Comparison of ENCODE assay signal across 25 cellular contexts in genomic region chr15:62153228-62153627, GRCh38. TPM values are rescaled to one million over a fixed set of nuclear protein-coding genes. Genes with fewer than 3 reads are reported as not detected.
A peak's percentile ranks its signal among the peaks of the same experiment; 100 is the strongest.
DNase-seq lines count a peak whose midpoint lies in the region; ATAC-seq, FAIRE-seq and TF ChIP-seq lines count a peak whose summit lies in the region.
"Had no signal": no experiment of that assay in that cellular context is flagged by ENCODE, and none has a peak within 500 bp of the region (broad histone marks: within the 10 kb centered on the region; RNA-seq: fewer than 3 reads in every experiment).

No MANE protein-coding gene starts in this region.

- in situ Hi-C loops in GM12878 (cut with MboI), result no loop called here

- no peak for TF ChIP-seq POLR2A in GM12878 (IDR thresholded peaks at IDR 0.05; ENCODE audit: low read depth, low read length)
- no peak for TF ChIP-seq POLR2A in gastroesophageal sphincter (IDR thresholded peaks at IDR 0.05)

- ATAC-seq in RWPE2 (ENCODE audit: low read depth) (peak; percentile 59; the same call in 1 of the 3 replicates), GM12878 (peak; percentile 49; the same call in 1 of the 3 replicates), gastroesophageal sphincter (no peak)
- ATAC-seq: PC-3, psoas muscle had no signal

- no TSS peak for BruUV-seq in GM12878 (replicated peaks; lab: Mats Ljungman, UMichigan)

- H2AFZ ChIP-seq in GM12878 (ENCODE audit: control insufficient read depth, low read depth, low read length), result no peak overlapping the region

- no peak overlapping the region for H3K9ac ChIP-seq in GM12878 (ENCODE audit: control insufficient read depth, insufficient read depth, low read length)

- H3K36me3 ChIP-seq in RWPE2 (ENCODE audit: low read depth), result no peaks in the 10 kb centered on the region
- no peaks in the 10 kb centered on the region for H3K36me3 ChIP-seq in GM12878 (ENCODE audit: control insufficient read depth in 2 of 2, insufficient read depth in 2 of 2, low read length in 1 of 2)
- no peaks in the 10 kb centered on the region for H3K36me3 ChIP-seq in gastroesophageal sphincter
- H3K36me3 ChIP-seq: cardiac muscle cell, neutrophil, uterus had no signal

- H3K9me3 ChIP-seq in RWPE2 (ENCODE audit: severe bottlenecking), result peaks cover 3% of the 10 kb centered on the region
- no peaks in the 10 kb centered on the region; the same call in 2 of the 3 replicates for H3K9me3 ChIP-seq in GM12878 (replicated peaks; ENCODE audit: control insufficient read depth, insufficient read depth, low read length)
- H3K9me3 ChIP-seq in gastroesophageal sphincter, result peaks cover 0 to 6% (median 0%) of the 10 kb centered on the region in 3 donors
- H3K9me3 ChIP-seq: neutrophil, psoas muscle, testis, uterus had no signal

- TF ChIP-seq EP300 in GM12878 (IDR thresholded peaks at IDR 0.05; ENCODE audit: borderline replicate concordance in 1 of 2, control insufficient read depth in 1 of 2, low read depth in 2 of 2, low read length in 2 of 2) (no peak), gastroesophageal sphincter (IDR thresholded peaks at IDR 0.05) (no peak)

- H3K79me2 ChIP-seq in GM12878 (ENCODE audit: control insufficient read depth, insufficient read depth, low read length), result no peaks in the 10 kb centered on the region

- TF ChIP-seq RAD21 in GM12878 (IDR thresholded peaks at IDR 0.05; ENCODE audit: insufficient read depth, low read depth, low read length), result no peak

- no peak overlapping the region for H3K4me2 ChIP-seq in GM12878 (ENCODE audit: control insufficient read depth, insufficient read depth)

- FAIRE-seq in GM12878 (lab: Jason Lieb, UNC), result no peak
- FAIRE-seq: H54 had no signal

- WGBS in GM12878 (ENCODE audit: insufficient coverage, insufficient replicate concordance, low lambda C conversion rate, missing lambda C conversion rate), result 0% methylated on average over 4 of the region's 4 CpGs
- 56 to 87% methylated on average over 3 to 4 of the region's 4 CpGs for WGBS in gastroesophageal sphincter (ENCODE audit: low coverage in 1 of 2), 2 donors

- CTCF ChIA-PET in GM12878 (lab: Yijun Ruan, JAX), result interaction anchor here (1.1 kb wide), 1 partner anchor 11 kb away, joined by 3 read pairs; no protein-coding TSS in a partner anchor

- intact Hi-C loops in GM12878 (cut with micrococcal nuclease; ENCODE audit: unreplicated experiment), result no loop called here

- RAD21 ChIA-PET in GM12878 (lab: Charles Lee; ENCODE audit: unreplicated experiment), result no interaction called here

- no peak for TF ChIP-seq CTCF in RWPE2 (IDR thresholded peaks at IDR 0.05; ENCODE audit: poor library complexity, severe bottlenecking)
- no peak for TF ChIP-seq CTCF in GM12878 (IDR thresholded peaks at IDR 0.05 in 2 of 3, conservative IDR thresholded peaks at IDR 0.05 in 1 of 3; ENCODE audit: control insufficient read depth in 2 of 3, extremely low read depth in 1 of 3, insufficient read depth in 1 of 3, low read depth in 3 of 3, low read length in 3 of 3)
- TF ChIP-seq CTCF in gastroesophageal sphincter (IDR thresholded peaks at IDR 0.05), result no peak

- SMC1A ChIA-PET in GM12878 (lab: Charles Lee; ENCODE audit: uncharacterized antibody, unreplicated experiment), result interaction anchor here (1.4 kb wide), 1 partner anchor 11 kb away, joined by 3 read pairs; no protein-coding TSS in a partner anchor

- POLR2A ChIA-PET in GM12878 (lab: Charles Lee), result no interaction called here

- no peak overlapping the region for H3K4me3 ChIP-seq in RWPE2 (ENCODE audit: severe bottlenecking)
- H3K4me3 ChIP-seq in GM12878, result no peak overlapping the region
- H3K4me3 ChIP-seq in gastroesophageal sphincter, result no peak overlapping the region
- H3K4me3 ChIP-seq: cardiac muscle cell, psoas muscle, testis, uterus had no signal

- DNase-seq in activated T-cell treated with anti-CD3 and anti-CD28 coated beads for 48 hours (ENCODE audit: low read depth) (peak; percentile 29), activated T-cell treated with anti-CD3 and anti-CD28 coated beads for 4 hours (no peak), RWPE2 (ENCODE audit: low spot score) (no peak), GM12878 (ENCODE audit: low read depth, low spot score) (no peak), SK-N-DZ (ENCODE audit: low spot score) (no peak), NCI-H2171 treated with DMSO at 0.1 percent for 48 hours (lab: John Stamatoyannopoulos, UW) (no peak)
- DNase-seq in stimulated activated CD8-positive, alpha-beta memory T cell treated with anti-CD3 and anti-CD28 coated beads, Interleukin-4, amount 100 ng/mL, for 48 hours, result peak; percentile 55
- DNase-seq: Calu3, cortex of kidney, Karpas-422, NCI-H187 treated with DMSO at 0.1 percent for 48 hours, NCI-H226, NCI-H774, PC-3, psoas muscle, SHP77 treated with DMSO at 0.1 percent for 48 hours, testis, uterus had no signal

- H3K27ac ChIP-seq in RWPE2 (ENCODE audit: poor library complexity, severe bottlenecking) (no peak overlapping the region), GM12878 (ENCODE audit: control insufficient read depth, insufficient read depth) (no peak overlapping the region), gastroesophageal sphincter (no peak overlapping the region)
- H3K27ac ChIP-seq: C4-2B, cardiac muscle cell, neutrophil, psoas muscle, testis, uterus had no signal

- no peaks in the 10 kb centered on the region for H3K27me3 ChIP-seq in RWPE2 (ENCODE audit: insufficient read depth, poor library complexity, severe bottlenecking)
- H3K27me3 ChIP-seq in GM12878 (replicated peaks in 1 of 2; ENCODE audit: control insufficient read depth in 2 of 2, insufficient read depth in 2 of 2, low read length in 1 of 2), result no peaks in the 10 kb centered on the region
- no peaks in the 10 kb centered on the region for H3K27me3 ChIP-seq in gastroesophageal sphincter
- H3K27me3 ChIP-seq: testis, uterus had no signal

- H3K4me1 ChIP-seq in RWPE2 (ENCODE audit: insufficient read depth, poor library complexity, severe bottlenecking) (no peaks in the 10 kb centered on the region), GM12878 (ENCODE audit: control insufficient read depth, insufficient read depth, low read length) (no peaks in the 10 kb centered on the region), gastroesophageal sphincter (no peaks in the 10 kb centered on the region)
- H3K4me1 ChIP-seq: psoas muscle, testis, uterus had no signal

- H4K20me1 ChIP-seq in GM12878 (ENCODE audit: control insufficient read depth, insufficient read depth), result no peaks in the 10 kb centered on the region

TF ChIP-seq in GM12878, 131 proteins besides CTCF, POLR2A, EP300 and RAD21:
- TF ChIP-seq JUND (IDR thresholded peaks at IDR 0.05; ENCODE audit: low read depth, low read length) (no peak), POLR2AphosphoS5 (IDR thresholded peaks at IDR 0.05; ENCODE audit: low read length) (no peak), RELA (IDR thresholded peaks at IDR 0.05; ENCODE audit: borderline replicate concordance, partially characterized antibody) (no peak), EGR1 (IDR thresholded peaks at IDR 0.05; ENCODE audit: borderline replicate concordance in 1 of 2, low read depth in 2 of 2, low read length in 2 of 2) (no peak), NR2C2 (IDR thresholded peaks at IDR 0.05; ENCODE audit: borderline replicate concordance, control insufficient read depth, insufficient read length, low read depth) (no peak), NBN (IDR thresholded peaks at IDR 0.05) (no peak)
TF ChIP-seq in GM12878: peak in this region for 0.

RNA-seq across cellular contexts. Expression of gene C2CD4B, which starts 11.9 kb away (rescaled TPM):
- total RNA-seq in GM12878 (2013; cell fraction: nucleolus; rRNA removed), result not detected in 2 replicates
- total RNA-seq in GM12878 (2014; rRNA removed) (not detected in 2 replicates), GM12878 (2014; rRNA removed; fragmentation: Illumina TruSeq; extraction: Trizol) (not detected in 2 replicates), GM12878 (2021) (not detected in 2 replicates), gastroesophageal sphincter (1 to 10 TPM in 2 of 4 donors, under 1 TPM in 2; 0.17 to 2.7 (median 1.1) TPM)
- polyA plus RNA-seq in GM12878 (2011; ENCODE audit: low read depth), result not detected
- polyA plus RNA-seq in GM12878 (2011; rRNA removed) (not detected in 2 replicates), GM12878 (2014; fragmentation: Illumina TruSeq; extraction: Trizol) (not detected in 2 replicates), GM12878 (2014; fragmentation: Nextera tagmentation; extraction: Ambion mirVana) (not detected), GM12878 (2014; rRNA removed) (not detected in 2 replicates), GM12878 (2016; fragmentation: Nextera tagmentation; extraction: Ambion mirVana) (not detected)
- polyA plus RNA-seq in GM12878 (2011; cell fraction: cytosol; rRNA removed), result not detected in 2 replicates
- polyA plus RNA-seq in GM12878 (2011; cell fraction: nucleus; rRNA removed), result not detected in 2 replicates
- not detected in 2 replicates for polyA plus RNA-seq in GM12878 (2012)
- polyA minus RNA-seq in GM12878 (2011; rRNA and poly(A)+ RNA removed), result not detected in 2 replicates
- not detected in 2 replicates for polyA minus RNA-seq in GM12878 (2011; cell fraction: cytosol; rRNA and poly(A)+ RNA removed)
- polyA minus RNA-seq in GM12878 (2011; cell fraction: nucleus; rRNA and poly(A)+ RNA removed), result not detected in 2 replicates
- polyA plus RNA-seq in SK-N-DZ (2014; cell fraction: cytosol; rRNA removed), result 0.38 TPM in 1 of 2 replicates, not detected in the other
- polyA plus RNA-seq in SK-N-DZ (2014; cell fraction: nucleus; rRNA removed), result 0.88 TPM in 1 of 2 replicates, not detected in the other
- total RNA-seq: myocyte, PC-3 had no signal
- polyA plus RNA-seq: AG04450, cardiac muscle cell had no signal

Comparison
In these comparisons a context has a peak if more than half of its experiments do, and no peak if none do; other contexts are left out.
1. DNase-seq: peak in activated T-cell treated with anti-CD3 and anti-CD28 coated beads for 48 hours (single experiment) and stimulated activated CD8-positive, alpha-beta memory T cell treated with anti-CD3 and anti-CD28 coated beads, Interleukin-4, amount 100 ng/mL, for 48 hours (single experiment); none in activated T-cell treated with anti-CD3 and anti-CD28 coated beads for 4 hours (single experiment), RWPE2 (single experiment), GM12878 (single experiment), SK-N-DZ (single experiment) and NCI-H2171 treated with DMSO at 0.1 percent for 48 hours (single experiment).